ENCODE assay signal across 8 cellular contexts in the genomic region with DNA sequence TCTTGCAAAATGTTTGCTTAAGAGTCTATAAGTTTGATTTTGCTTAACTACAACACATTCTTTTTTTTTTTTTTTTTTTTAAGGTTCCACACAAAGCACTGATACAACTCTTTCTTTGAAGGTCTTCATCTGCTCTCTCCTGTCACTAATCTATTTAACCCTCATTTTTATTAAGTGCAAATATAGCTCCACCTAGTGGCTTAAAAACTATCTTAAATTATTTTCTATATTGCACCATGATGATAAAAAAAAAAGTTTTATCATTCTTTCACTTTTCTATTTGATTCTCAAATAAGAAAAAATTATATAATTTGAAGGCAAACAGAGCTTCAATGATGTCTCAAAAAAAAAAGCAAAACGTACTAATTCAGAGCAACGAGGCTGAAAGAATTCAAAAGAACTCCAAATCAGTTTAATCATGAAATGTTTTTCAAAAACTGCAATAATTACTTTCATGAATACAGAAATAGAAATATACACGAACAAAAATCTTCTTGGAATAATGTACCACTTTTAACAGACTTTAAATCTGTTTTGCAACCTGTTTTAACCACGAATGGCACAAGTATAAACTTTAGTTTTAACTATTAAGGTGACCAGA. TPM values are rescaled to one million over a fixed set of nuclear protein-coding genes. Genes with fewer than 3 reads are reported as not detected.
DNase-seq lines count a peak whose midpoint lies in the region; ATAC-seq and TF ChIP-seq lines count a peak whose summit lies in the region.

No MANE protein-coding gene starts in this region.

- intact Hi-C loops in activated T-helper 1 cell treated with anti-CD3 and anti-CD28 coated beads, Interleukin-12 subunit alpha, Interleukin-12 subunit beta, Interleukin-2, Interleukin-4 antibody, amounts not matched to agents 30 ng/mL and 10 ng/mL and 1 ng/mL, durations not matched to agents 14 hours and 24 hours and 36 hours (cut with micrococcal nuclease), result loop anchor here (1.0 to 2.0 kb wide), 3 partner anchors 13 to 801 kb away; a partner anchor contains a TSS

- ATAC-seq in HG02678 (IDR thresholded peaks at IDR 0.05; ENCODE audit: unreplicated experiment) (no peak), GM18861 (IDR thresholded peaks at IDR 0.05; ENCODE audit: unreplicated experiment) (no peak)

- H3K36me3 Mint-ChIP-seq in activated T-helper 1 cell treated with anti-CD3 and anti-CD28 coated beads, Interleukin-12 subunit alpha, Interleukin-12 subunit beta, Interleukin-2, Interleukin-4 antibody, amounts not matched to agents 30 ng/mL and 10 ng/mL and 1 ng/mL, durations not matched to agents 14 hours and 24 hours and 36 hours (ENCODE audit: low read depth), result peaks cover 43% of the 10 kb centered on the region

- peaks cover 11% of the 10 kb centered on the region for H3K4me1 Mint-ChIP-seq in activated T-helper 1 cell treated with anti-CD3 and anti-CD28 coated beads, Interleukin-12 subunit alpha, Interleukin-12 subunit beta, Interleukin-2, Interleukin-4 antibody, amounts not matched to agents 30 ng/mL and 10 ng/mL and 1 ng/mL, durations not matched to agents 14 hours and 24 hours and 36 hours (ENCODE audit: low read depth)

- H3K4me3 ChIP-seq in astrocyte of the spinal cord (ENCODE audit: low read depth, low read length), result no peak overlapping the region

- in situ Hi-C loops in astrocyte of the spinal cord (cut with HindIII; ENCODE audit: low sequenced_read_pairs), result no loop called here

- H3K27me3 Mint-ChIP-seq in activated T-helper 1 cell treated with anti-CD3 and anti-CD28 coated beads, Interleukin-12 subunit alpha, Interleukin-12 subunit beta, Interleukin-2, Interleukin-4 antibody, amounts not matched to agents 30 ng/mL and 10 ng/mL and 1 ng/mL, durations not matched to agents 14 hours and 24 hours and 36 hours (ENCODE audit: insufficient read depth), result no peaks in the 10 kb centered on the region

- peak; percentile 33 for TF ChIP-seq CTCF in astrocyte of the spinal cord (IDR thresholded peaks at IDR 0.05; ENCODE audit: low read depth, low read length)

- no peak overlapping the region for H3K4me3 Mint-ChIP-seq in activated T-helper 1 cell treated with anti-CD3 and anti-CD28 coated beads, Interleukin-12 subunit alpha, Interleukin-12 subunit beta, Interleukin-2, Interleukin-4 antibody, amounts not matched to agents 30 ng/mL and 10 ng/mL and 1 ng/mL, durations not matched to agents 14 hours and 24 hours and 36 hours

- peaks cover 2% of the 10 kb centered on the region for H3K9me3 Mint-ChIP-seq in activated T-helper 1 cell treated with anti-CD3 and anti-CD28 coated beads, Interleukin-12 subunit alpha, Interleukin-12 subunit beta, Interleukin-2, Interleukin-4 antibody, amounts not matched to agents 30 ng/mL and 10 ng/mL and 1 ng/mL, durations not matched to agents 14 hours and 24 hours and 36 hours

- H3K27ac Mint-ChIP-seq in activated T-helper 1 cell treated with anti-CD3 and anti-CD28 coated beads, Interleukin-12 subunit alpha, Interleukin-12 subunit beta, Interleukin-2, Interleukin-4 antibody, amounts not matched to agents 30 ng/mL and 10 ng/mL and 1 ng/mL, durations not matched to agents 14 hours and 24 hours and 36 hours, result no peak overlapping the region

- peak; percentile 44 for DNase-seq in NOMO-1 treated with DMSO at 0.1 percent for 48 hours (lab: John Stamatoyannopoulos, UW; ENCODE audit: unreplicated experiment)
- DNase-seq in NOMO-1 treated with dmso at 0.1 percent for 144 hours (lab: John Stamatoyannopoulos, UW; ENCODE audit: unreplicated experiment), result no peak
- peak; percentile 60 for DNase-seq in NCI-H1105 treated with DMSO at 0.1 percent for 48 hours (lab: John Stamatoyannopoulos, UW)
- peak; percentile 41 for DNase-seq in astrocyte of the spinal cord (ENCODE audit: low read depth, low spot score)
- peak; percentile 29 to 34 for DNase-seq in lung microvascular endothelial cell (ENCODE audit: low read depth in 2 of 2)
- DNase-seq in activated T-helper 1 cell treated with anti-CD3 and anti-CD28 coated beads, Interleukin-12 subunit alpha, Interleukin-12 subunit beta, Interleukin-2, Interleukin-4 antibody, amounts not matched to agents 30 ng/mL and 10 ng/mL and 1 ng/mL, durations not matched to agents 14 hours and 24 hours and 36 hours (ENCODE audit: low spot score), result no peak

RNA-seq across cellular contexts. Expression of a gene that starts 12.8 kb away (rescaled TPM):
- total RNA-seq in lung microvascular endothelial cell, result 4.4 and 9.3 TPM in 2 replicates
- total RNA-seq in activated T-helper 1 cell treated with anti-CD3 and anti-CD28 coated beads, Interleukin-12 subunit alpha, Interleukin-12 subunit beta, Interleukin-2, Interleukin-4 antibody, amounts not matched to agents 30 ng/mL and 10 ng/mL and 1 ng/mL, durations not matched to agents 14 hours and 24 hours and 36 hours, result 30.3 and 32.1 TPM in 2 replicates

RNA-seq across cellular contexts. Expression of a gene that starts 12.9 kb away (rescaled TPM):
- 10.2 and 11.1 TPM in 2 replicates for total RNA-seq in lung microvascular endothelial cell
- total RNA-seq in activated T-helper 1 cell treated with anti-CD3 and anti-CD28 coated beads, Interleukin-12 subunit alpha, Interleukin-12 subunit beta, Interleukin-2, Interleukin-4 antibody, amounts not matched to agents 30 ng/mL and 10 ng/mL and 1 ng/mL, durations not matched to agents 14 hours and 24 hours and 36 hours, result 34.9 and 39.9 TPM in 2 replicates

Comparison
In these comparisons a context has a peak if more than half of its experiments do, and no peak if none do; other contexts are left out.
1. DNase-seq: peak in NOMO-1 treated with DMSO at 0.1 percent for 48 hours (single experiment), NCI-H1105 treated with DMSO at 0.1 percent for 48 hours (single experiment), astrocyte of the spinal cord (single experiment) and lung microvascular endothelial cell (2 of 2); none in NOMO-1 treated with dmso at 0.1 percent for 144 hours (single experiment) and activated T-helper 1 cell treated with anti-CD3 and anti-CD28 coated beads, Interleukin-12 subunit alpha, Interleukin-12 subunit beta, Interleukin-2, Interleukin-4 antibody, amounts not matched to agents 30 ng/mL and 10 ng/mL and 1 ng/mL, durations not matched to agents 14 hours and 24 hours and 36 hours (single experiment).